In the genomic region with DNA sequence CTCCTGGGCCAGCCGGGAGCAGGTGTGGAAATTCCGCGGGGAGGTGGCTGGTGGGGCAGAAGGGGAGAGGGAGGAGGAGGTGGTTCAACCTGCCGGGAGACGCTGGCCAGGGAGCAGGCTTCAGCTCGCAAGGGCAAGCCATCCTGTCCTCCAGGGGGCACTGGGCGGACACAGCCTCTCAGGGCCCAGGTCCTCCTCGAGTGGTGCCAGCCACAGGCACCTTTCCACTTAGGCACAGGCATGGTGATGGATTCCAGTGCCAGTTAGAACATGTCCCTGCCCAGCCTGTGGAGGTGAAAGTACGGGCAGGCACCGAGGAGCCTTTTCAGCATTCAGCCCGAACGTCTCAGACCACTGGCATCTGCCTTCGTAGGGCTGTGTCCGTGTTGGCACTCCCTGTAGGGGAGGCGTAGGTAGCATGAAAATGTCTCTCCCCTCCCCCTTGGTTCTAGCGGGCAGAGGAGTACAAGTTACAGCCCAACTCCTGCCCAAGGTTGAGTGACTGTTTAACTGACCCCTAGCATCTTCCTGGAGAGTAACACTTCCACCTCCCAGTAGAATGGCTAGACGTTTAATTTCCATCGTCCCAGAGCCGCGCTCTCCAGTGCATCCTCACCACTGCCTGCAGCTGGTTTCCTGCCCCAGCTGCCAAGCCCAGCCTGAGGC, we compare ENCODE assay signal across 8 cellular contexts. TPM values are rescaled to one million over a fixed set of nuclear protein-coding genes. Genes with fewer than 3 reads are reported as not detected.
A peak's percentile ranks its signal among the peaks of the same experiment; 100 is the strongest.
DNase-seq lines count a peak whose midpoint lies in the region; ATAC-seq, FAIRE-seq and TF ChIP-seq lines count a peak whose summit lies in the region.

No MANE protein-coding gene starts in this region.

- no peak overlapping the region for H3K14ac ChIP-seq in mesenchymal stem cell (ENCODE audit: low read length in 2 of 2)

- H3K27ac ChIP-seq in Panc1 (ENCODE audit: low read length) (no peak overlapping the region), mesenchymal stem cell (ENCODE audit: low read length, poor library complexity, severe bottlenecking) (no peak overlapping the region), tibial artery (peak overlapping the region; percentile 63 to 65)

- in situ Hi-C loops in Panc1 (cut with HindIII; ENCODE audit: low pct_unique_long_range_greater_than_20kb, low sequenced_read_pairs): no loop called here

- H3K9ac ChIP-seq in mesenchymal stem cell (ENCODE audit: low read length): peak overlapping the region; percentile 80

- no TSS peak for BruUV-seq in Panc1 (replicated peaks; lab: Mats Ljungman, UMichigan)

- H3K4me1 ChIP-seq in Panc1 (ENCODE audit: control insufficient read depth, insufficient read depth, low read length) (no peaks in the 10 kb centered on the region; the same call in none of the 2 replicates), mesenchymal stem cell (ENCODE audit: control insufficient read depth, insufficient read depth, low read depth, low read length) (peaks cover 20% of the 10 kb centered on the region), tibial artery (peaks cover 0 to 34% (median 26%) of the 10 kb centered on the region in 4 donors)

- no peak overlapping the region for H4K8ac ChIP-seq in mesenchymal stem cell (ENCODE audit: low read length)

- TF ChIP-seq CTCF in Panc1 (IDR thresholded peaks at IDR 0.05) (peak; percentile 85), tibial artery (IDR thresholded peaks at IDR 0.05) (peak; percentile 58 to 66)

- no peaks in the 10 kb centered on the region for H3K9me3 ChIP-seq in Panc1 (ENCODE audit: control insufficient read depth, insufficient read depth, low read depth, low read length)
- no peaks in the 10 kb centered on the region for H3K9me3 ChIP-seq in mesenchymal stem cell (ENCODE audit: control insufficient read depth, low read length)
- no peaks in the 10 kb centered on the region for H3K9me3 ChIP-seq in tibial artery

- CTCF ChIA-PET in Panc1 (lab: Charles Lee): interaction anchor here (0.6 to 0.8 kb wide), 3 partner anchors 10 to 33 kb away, joined by 3 to 4 read pairs (median 3); no protein-coding TSS in a partner anchor

- peak; percentile 5 for FAIRE-seq in GM18507 (lab: Jason Lieb, UNC)

- H2BK5ac ChIP-seq in mesenchymal stem cell (ENCODE audit: low read depth, low read length, poor library complexity, severe bottlenecking): no peak overlapping the region

- peak overlapping the region; percentile 43 for H4K91ac ChIP-seq in mesenchymal stem cell (ENCODE audit: low read length)

- POLR2A ChIA-PET in Panc1 (lab: Charles Lee): no interaction called here

- intact Hi-C loops in Panc1 (cut with micrococcal nuclease; ENCODE audit: unreplicated experiment): loop anchor here (2.0 kb wide), 1 partner anchor 293 kb away; no protein-coding TSS in a partner anchor
- intact Hi-C loops in tibial artery (cut with DNase I; ENCODE audit: low total_unique reads): no loop called here

- no peak overlapping the region for H2AFZ ChIP-seq in mesenchymal stem cell (ENCODE audit: low read depth, low read length)

- H3K18ac ChIP-seq in mesenchymal stem cell (ENCODE audit: low read depth in 1 of 2, low read length in 2 of 2): peak overlapping the region in 1 of 2 experiments; percentile 54

- WGBS in mesenchymal stem cell: 83% methylated on average over 20 of the region's 20 CpGs

- no peak overlapping the region for H2AK5ac ChIP-seq in mesenchymal stem cell (ENCODE audit: low read length, severe bottlenecking)

- H2BK15ac ChIP-seq in mesenchymal stem cell (ENCODE audit: low read depth, poor library complexity, severe bottlenecking): no peak overlapping the region

- ATAC-seq in Panc1: peak; percentile 88
- no peak for ATAC-seq in GM21825 (IDR thresholded peaks at IDR 0.05; ENCODE audit: unreplicated experiment)

- H3K79me1 ChIP-seq in mesenchymal stem cell (replicated peaks; ENCODE audit: low read length, poor library complexity, severe bottlenecking): peaks cover 40% of the 10 kb centered on the region

- H3K23ac ChIP-seq in mesenchymal stem cell (ENCODE audit: low read length in 2 of 2): no peak overlapping the region

- H3K4me2 ChIP-seq in mesenchymal stem cell (ENCODE audit: low read length, poor library complexity, severe bottlenecking): peak overlapping the region; percentile 86

- peak overlapping the region in 1 of 2 experiments; percentile 7 for H2BK12ac ChIP-seq in mesenchymal stem cell (ENCODE audit: low read length in 2 of 2)

- H2BK120ac ChIP-seq in mesenchymal stem cell (ENCODE audit: low read depth, low read length): no peak overlapping the region

- H3K27me3 ChIP-seq in Panc1 (ENCODE audit: control insufficient read depth, insufficient read depth, low read length) (no peaks in the 10 kb centered on the region), mesenchymal stem cell (ENCODE audit: control insufficient read depth in 1 of 2, insufficient read depth in 1 of 2, low read length in 2 of 2) (peaks cover 0 to 26% of the 10 kb centered on the region in 2 experiments), tibial artery (no peaks in the 10 kb centered on the region)

- peak overlapping the region; percentile 42 to 51 for H3K4me3 ChIP-seq in Panc1 (ENCODE audit: low read depth in 2 of 2, low read length in 2 of 2)
- H3K4me3 ChIP-seq in mesenchymal stem cell (ENCODE audit: insufficient read depth in 1 of 2, low read depth in 1 of 2, low read length in 2 of 2): peak overlapping the region; percentile 72 to 79
- H3K4me3 ChIP-seq in tibial artery: peak overlapping the region; percentile 49 to 71

- peak overlapping the region in 1 of 2 experiments; percentile 15 for H3K4ac ChIP-seq in mesenchymal stem cell (ENCODE audit: low read depth in 1 of 2, low read length in 2 of 2)

- DNase-seq in Ammon's horn (ENCODE audit: low spot score) (peak; percentile 52), GM18507 (ENCODE audit: extremely low spot score, insufficient read length, low read depth) (no peak), Panc1 (ENCODE audit: low read depth, low spot score) (no peak), ecto neural progenitor cell (ENCODE audit: low spot score) (peak; percentile 77), mesenchymal stem cell (peak; percentile 37), tibial artery (peak; percentile 61 to 89), pons (ENCODE audit: low spot score) (no peak)

- no peaks in the 10 kb centered on the region for H3K36me3 ChIP-seq in Panc1 (ENCODE audit: control insufficient read depth, insufficient read depth, low read length)
- peaks cover 0 to 12% of the 10 kb centered on the region in 2 experiments for H3K36me3 ChIP-seq in mesenchymal stem cell (ENCODE audit: control insufficient read depth in 1 of 2, insufficient read depth in 2 of 2, low read depth in 1 of 2, low read length in 2 of 2)
- H3K36me3 ChIP-seq in tibial artery: no peaks in the 10 kb centered on the region

RNA-seq across cellular contexts. Expression of a gene that starts 48.9 kb away (rescaled TPM):
- 18.4 TPM for total RNA-seq in Panc1 (2021; ENCODE audit: unreplicated experiment)
- polyA plus RNA-seq in Panc1 (2012; ENCODE audit: insufficient read length): 19.3 TPM
- 13.7 TPM for polyA plus RNA-seq in mesenchymal stem cell (2013, experiment 1 of 2)
- 12.0 TPM for polyA plus RNA-seq in mesenchymal stem cell (2013, experiment 2 of 2)

Comparison
In these comparisons a context has a peak if more than half of its experiments do, and no peak if none do; other contexts are left out.
1. DNase-seq: peak in Ammon's horn (single experiment), ecto neural progenitor cell (single experiment), mesenchymal stem cell (single experiment) and tibial artery (2 of 2); none in GM18507 (single experiment), Panc1 (single experiment) and pons (single experiment).
2. H3K27ac ChIP-seq: peak in tibial artery (2 of 2); none in Panc1 (single experiment) and mesenchymal stem cell (single experiment).
3. Peak in every context shown above with its lines, with median percentiles within 50 percentile points of each other: H3K4me3 ChIP-seq.